In genomic region chr3:153970735-153971347, GRCh38 we compare ENCODE assay signal across 10 cellular contexts.
DNase-seq lines count a peak whose midpoint lies in the region; ATAC-seq and TF ChIP-seq lines count a peak whose summit lies in the region.
"Had no signal": no experiment of that assay in that cellular context is flagged by ENCODE, and none has a peak within 500 bp of the region (broad histone marks: within the 10 kb centered on the region; RNA-seq: fewer than 3 reads in every experiment).

No MANE protein-coding gene starts in this region.

- H3K9me3 Mint-ChIP-seq in MCF 10A (ENCODE audit: unreplicated experiment), result peaks cover 11% of the 10 kb centered on the region

- POLR2A ChIA-PET in MCF 10A (lab: Yijun Ruan, JAX) (interaction anchor here (0.7 to 1.5 kb wide), 3 partner anchors 10 to 809 kb away, joined by 3 to 4 read pairs (median 4); no protein-coding TSS in a partner anchor), Panc1 (lab: Charles Lee) (interaction anchor here (0.7 kb wide), 1 partner anchor 56 kb away, joined by 3 read pairs; no protein-coding TSS in a partner anchor)

- no peaks in the 10 kb centered on the region for H3K4me1 Mint-ChIP-seq in MCF 10A (ENCODE audit: insufficient read depth, unreplicated experiment)

- H3K36me3 ChIP-seq in breast epithelium, result no peaks in the 10 kb centered on the region
- no peaks in the 10 kb centered on the region for H3K36me3 ChIP-seq in Panc1 (ENCODE audit: control insufficient read depth, insufficient read depth, low read length)
- no peaks in the 10 kb centered on the region for H3K36me3 ChIP-seq in upper lobe of right lung
- H3K36me3 ChIP-seq: SJSA1 had no signal

- peak; percentile 33 for TF ChIP-seq CTCF in MCF 10A (IDR thresholded peaks at IDR 0.05; ENCODE audit: unreplicated experiment)
- TF ChIP-seq CTCF in breast epithelium (IDR thresholded peaks at IDR 0.05), result peak in 1 of 3 donors; percentile 16
- peak; percentile 62; the same call in 1 of the 2 replicates for TF ChIP-seq CTCF in Panc1 (IDR thresholded peaks at IDR 0.05)
- TF ChIP-seq CTCF in fibroblast of pulmonary artery (IDR thresholded peaks at IDR 0.05; ENCODE audit: low read length, missing control alignments), result peak; percentile 80
- TF ChIP-seq CTCF in upper lobe of right lung (IDR thresholded peaks at IDR 0.05), result peak; percentile 44

- DNase-seq in MCF 10A (ENCODE audit: unreplicated experiment) (peak; percentile 30), breast epithelium (ENCODE audit: low spot score in 2 of 2) (no peak), Panc1 (ENCODE audit: low read depth, low spot score) (peak; percentile 2), fibroblast of pulmonary artery (ENCODE audit: low read depth) (peak; percentile 73), upper lobe of right lung (no peak), hepatic stellate cell (ENCODE audit: low spot score) (no peak), NCI-H748 treated with DMSO at 0.1 percent for 48 hours (lab: John Stamatoyannopoulos, UW) (no peak)

- intact Hi-C loops in MCF 10A (cut with micrococcal nuclease), result loop anchor here (5.0 to 10.0 kb wide), 2 partner anchors 376 to 809 kb away; partner anchors contain the start of gene RAP2B
- intact Hi-C loops in breast epithelium (cut with DNase I; ENCODE audit: low total_unique reads), result no loop called here
- intact Hi-C loops in Panc1 (cut with micrococcal nuclease; ENCODE audit: unreplicated experiment), result no loop called here
- intact Hi-C loops in upper lobe of right lung (cut with DNase I), result no loop called here

- H3K9me3 ChIP-seq in breast epithelium (no peaks in the 10 kb centered on the region), Panc1 (ENCODE audit: control insufficient read depth, insufficient read depth, low read depth, low read length) (no peaks in the 10 kb centered on the region), upper lobe of right lung (no peaks in the 10 kb centered on the region)
- H3K9me3 ChIP-seq: SJSA1 had no signal

- in situ Hi-C loops in Panc1 (cut with HindIII; ENCODE audit: low pct_unique_long_range_greater_than_20kb, low sequenced_read_pairs), result no loop called here

- CTCF ChIA-PET in MCF 10A (lab: Yijun Ruan, JAX), result interaction anchor here (0.6 to 4.1 kb wide), 23 partner anchors 8 to 807 kb away, joined by 3 to 17 read pairs (median 4); no protein-coding TSS in a partner anchor
- CTCF ChIA-PET in Panc1 (lab: Charles Lee), result no interaction called here

- no peak overlapping the region for H3K4me3 ChIP-seq in breast epithelium
- H3K4me3 ChIP-seq in Panc1 (ENCODE audit: low read depth in 2 of 2, low read length in 2 of 2), result no peak overlapping the region
- H3K4me3 ChIP-seq in fibroblast of pulmonary artery (replicated peaks; ENCODE audit: low read depth, low read length), result no peak overlapping the region
- H3K4me3 ChIP-seq in upper lobe of right lung, result no peak overlapping the region
- H3K4me3 ChIP-seq: SJSA1 had no signal

- H3K27me3 Mint-ChIP-seq in MCF 10A (ENCODE audit: insufficient read depth, unreplicated experiment), result no peaks in the 10 kb centered on the region
- H3K27me3 Mint-ChIP-seq: dendritic cell treated with granulocyte-macrophage colony-stimulating factor and Interleukin-4, amounts not matched to agents 40 ng/mL and 50 ng/mL, for 4 days had no signal

- H3K36me3 Mint-ChIP-seq in MCF 10A (ENCODE audit: insufficient read depth, unreplicated experiment), result no peaks in the 10 kb centered on the region

- ATAC-seq in Panc1 (no peak), upper lobe of right lung (no peak), HG03025 (IDR thresholded peaks at IDR 0.05; ENCODE audit: low FRiP score, unreplicated experiment) (no peak)

- H3K4me1 ChIP-seq in breast epithelium, result no peaks in the 10 kb centered on the region
- no peaks in the 10 kb centered on the region for H3K4me1 ChIP-seq in Panc1 (ENCODE audit: control insufficient read depth, insufficient read depth, low read length)
- no peaks in the 10 kb centered on the region for H3K4me1 ChIP-seq in upper lobe of right lung
- H3K4me1 ChIP-seq: SJSA1 had no signal

- H3K4me3 Mint-ChIP-seq in MCF 10A (ENCODE audit: unreplicated experiment), result no peak overlapping the region
- H3K4me3 Mint-ChIP-seq: dendritic cell treated with granulocyte-macrophage colony-stimulating factor and Interleukin-4, amounts not matched to agents 40 ng/mL and 50 ng/mL, for 4 days had no signal

- BruUV-seq in MCF 10A (replicated peaks; lab: Mats Ljungman, UMichigan) (no TSS peak), Panc1 (replicated peaks; lab: Mats Ljungman, UMichigan) (no TSS peak)

- H3K27ac ChIP-seq in breast epithelium (no peak overlapping the region), Panc1 (ENCODE audit: low read length) (no peak overlapping the region), upper lobe of right lung (no peak overlapping the region)
- H3K27ac ChIP-seq: SJSA1 had no signal

- H3K27me3 ChIP-seq in breast epithelium, result no peaks in the 10 kb centered on the region
- H3K27me3 ChIP-seq in Panc1 (ENCODE audit: control insufficient read depth, insufficient read depth, low read length), result no peaks in the 10 kb centered on the region
- no peaks in the 10 kb centered on the region for H3K27me3 ChIP-seq in upper lobe of right lung
- H3K27me3 ChIP-seq: SJSA1 had no signal

- no peak overlapping the region for H3K27ac Mint-ChIP-seq in MCF 10A (ENCODE audit: low read depth, unreplicated experiment)
- H3K27ac Mint-ChIP-seq: dendritic cell treated with granulocyte-macrophage colony-stimulating factor and Interleukin-4, amounts not matched to agents 40 ng/mL and 50 ng/mL, for 4 days had no signal

- no peak for TF ChIP-seq POLR2A in breast epithelium (IDR thresholded peaks at IDR 0.05)

Comparison
In these comparisons a context has a peak if more than half of its experiments do, and no peak if none do; other contexts are left out.
1. DNase-seq: peak in MCF 10A (single experiment), Panc1 (single experiment) and fibroblast of pulmonary artery (single experiment); none in breast epithelium (0 of 2), upper lobe of right lung (single experiment), hepatic stellate cell (single experiment) and NCI-H748 treated with DMSO at 0.1 percent for 48 hours (single experiment).